ENCODE assay signal across 8 cellular contexts in genomic region chr1:1349256-1350012, GRCh38. TPM values are rescaled to one million over a fixed set of nuclear protein-coding genes. Genes with fewer than 3 reads are reported as not detected.
DNase-seq lines count a peak whose midpoint lies in the region; ATAC-seq, FAIRE-seq and TF ChIP-seq lines count a peak whose summit lies in the region.

Gene DVL1 (minus strand): TSS chr1:1349418. CDS start chr1:1349065, 353 bp downstream.

- no peaks in the 10 kb centered on the region for H3K9me3 ChIP-seq in kidney (ENCODE audit: control insufficient read depth in 1 of 2, low read length in 2 of 2)

- FAIRE-seq in kidney (lab: Jason Lieb, UNC) = no peak

- peak within 1 kb of the TSS; percentile 70 to 76 for H3K4me3 ChIP-seq in kidney (ENCODE audit: low read length in 2 of 2)

- peak; percentile 55 for TF ChIP-seq CTCF in kidney (IDR thresholded peaks at IDR 0.05; ENCODE audit: borderline replicate concordance, extremely low read depth, insufficient read depth)

- peaks cover 0 to 30% of the 10 kb centered on the region in 2 donors for H3K4me1 ChIP-seq in kidney (ENCODE audit: control insufficient read depth in 1 of 2, insufficient read depth in 1 of 2, low read depth in 1 of 2, low read length in 2 of 2)

- peak; percentile 75 for DNase-seq in ELR (ENCODE audit: low read depth)
- peak; percentile 75 for DNase-seq in LoVo (ENCODE audit: low spot score)
- peak; percentile 35 for DNase-seq in activated CD4-positive, CD25-positive, alpha-beta regulatory T cell treated with anti-CD3 and anti-CD28 coated beads, Interleukin-2, amount 50 U/mL, for 16 hours (ENCODE audit: low read depth, low spot score)
- peak; percentile 42 for DNase-seq in cerebellar cortex (ENCODE audit: low spot score)
- peak; percentile 90 for DNase-seq in kidney
- DNase-seq in stimulated activated CD4-positive, alpha-beta T cell treated with anti-CD3 and anti-CD28 coated beads, Interleukin-1b, Interleukin-23, amount 100 ng/mL, for 1 hour (ENCODE audit: low read depth in 2 of 2) = peak; percentile 55 to 59
- DNase-seq in cerebellar nuclear complex (lab: John Stamatoyannopoulos, UW) = no peak

- intact Hi-C loops in kidney (cut with DNase I) = no loop called here

- ATAC-seq in GM21576 (IDR thresholded peaks at IDR 0.05; ENCODE audit: unreplicated experiment) = peak; percentile 49

- peak within 1 kb of the TSS; percentile 77 to 78 for H3K9ac ChIP-seq in kidney (ENCODE audit: low read length in 2 of 2)

- peak within 1 kb of the TSS; percentile 81 to 82 for H3K27ac ChIP-seq in kidney (ENCODE audit: low read depth in 2 of 2, low read length in 2 of 2)

- no peaks in the 10 kb centered on the region for H3K36me3 ChIP-seq in kidney (ENCODE audit: control insufficient read depth in 1 of 2, insufficient read depth in 2 of 2, low read length in 2 of 2)

RNA-seq across cellular contexts. Expression of gene DVL1, which starts in this region (rescaled TPM):
- total RNA-seq in kidney = 55.0 TPM
- 32.5 TPM for polyA plus RNA-seq in kidney (ENCODE audit: insufficient read depth, low read depth, low replicate concordance)

Comparison
In these comparisons a context has a peak if more than half of its experiments do, and no peak if none do; other contexts are left out.
1. DNase-seq: peak in ELR (single experiment), LoVo (single experiment), activated CD4-positive, CD25-positive, alpha-beta regulatory T cell treated with anti-CD3 and anti-CD28 coated beads, Interleukin-2, amount 50 U/mL, for 16 hours (single experiment), cerebellar cortex (single experiment), kidney (single experiment) and stimulated activated CD4-positive, alpha-beta T cell treated with anti-CD3 and anti-CD28 coated beads, Interleukin-1b, Interleukin-23, amount 100 ng/mL, for 1 hour (2 of 2); none in cerebellar nuclear complex (0 of 2).